ENCODE assay signal across 33 cellular contexts in the genomic region with DNA sequence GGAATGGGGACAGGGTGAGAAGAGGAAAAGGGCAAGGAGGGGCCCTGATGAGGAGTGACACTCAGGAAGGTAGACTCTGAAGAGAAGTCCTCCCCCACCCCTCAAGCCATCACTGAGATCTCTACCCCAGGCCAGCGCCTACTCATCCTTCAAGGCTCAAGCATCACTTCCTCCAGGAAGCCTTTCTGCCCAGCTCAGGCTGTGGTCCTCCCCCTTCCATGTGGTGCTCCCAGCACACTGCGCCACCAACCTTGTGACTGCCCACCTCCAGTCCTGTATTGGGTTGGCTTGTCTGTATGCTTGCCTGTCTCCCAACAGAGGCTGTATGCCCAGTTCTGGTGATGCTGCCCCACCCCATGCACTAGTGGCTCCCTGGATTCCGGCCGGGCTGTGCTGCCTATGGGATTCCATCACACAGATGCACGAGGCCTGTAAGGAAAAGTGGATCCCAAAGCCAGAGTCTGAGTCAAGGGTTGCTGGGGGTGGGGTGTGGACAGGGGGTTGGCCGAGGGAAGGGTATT.
"Had no signal": no experiment of that assay in that cellular context is flagged by ENCODE, and none has a peak within 500 bp of the region (broad histone marks: within the 10 kb centered on the region; RNA-seq: fewer than 3 reads in every experiment).

No MANE protein-coding gene starts in this region.

- H3K27ac Mint-ChIP-seq: activated CD4-positive, alpha-beta memory T cell treated with anti-CD3 and anti-CD28 coated beads, Interleukin-2, amount 10 ng/mL, durations not matched to agents 7 days and 5 days; activated CD8-positive, alpha-beta memory T cell treated with anti-CD3 and anti-CD28 coated beads, Interleukin-2, amount 10 ng/mL, durations not matched to agents 7 days and 5 days; activated naive CD8-positive, alpha-beta T cell treated with anti-CD3 and anti-CD28 coated beads for 36 hours; IgD-negative memory B cell had no signal

- H3K4me3 ChIP-seq: ascending aorta, cardiac muscle cell, Peyer's patch, SJSA1 had no signal

- H3K4me1 ChIP-seq: ascending aorta had no signal

- H3K9me3 Mint-ChIP-seq: activated CD4-positive, alpha-beta memory T cell treated with anti-CD3 and anti-CD28 coated beads, Interleukin-2, amount 10 ng/mL, durations not matched to agents 7 days and 5 days; activated naive CD8-positive, alpha-beta T cell treated with anti-CD3 and anti-CD28 coated beads for 36 hours; central memory CD8-positive, alpha-beta T cell; IgD-negative memory B cell had no signal

- H3K36me3 Mint-ChIP-seq: activated CD8-positive, alpha-beta memory T cell treated with anti-CD3 and anti-CD28 coated beads, Interleukin-2, amount 10 ng/mL, durations not matched to agents 7 days and 5 days; activated naive CD8-positive, alpha-beta T cell treated with anti-CD3 and anti-CD28 coated beads for 36 hours had no signal

- H3K27me3 Mint-ChIP-seq: central memory CD8-positive, alpha-beta T cell; IgD-negative memory B cell had no signal

- H3K4me3 Mint-ChIP-seq: activated CD4-positive, alpha-beta memory T cell treated with anti-CD3 and anti-CD28 coated beads, Interleukin-2, amount 10 ng/mL, durations not matched to agents 7 days and 5 days; activated CD8-positive, alpha-beta memory T cell treated with anti-CD3 and anti-CD28 coated beads, Interleukin-2, amount 10 ng/mL, durations not matched to agents 7 days and 5 days; activated naive CD8-positive, alpha-beta T cell treated with anti-CD3 and anti-CD28 coated beads for 36 hours; central memory CD8-positive, alpha-beta T cell; IgD-negative memory B cell; T-helper 17 cell had no signal

- H3K36me3 ChIP-seq: ascending aorta, cardiac muscle cell, Peyer's patch, SJSA1 had no signal

- H3K27me3 ChIP-seq: ascending aorta, cardiac muscle cell, Peyer's patch, SJSA1 had no signal

- H3K4me2 ChIP-seq: SK-N-SH had no signal

- H3K9me3 ChIP-seq: ascending aorta, Peyer's patch, SJSA1, SK-N-SH had no signal

- ATAC-seq: activated CD4-positive, CD25-positive, alpha-beta regulatory T cell treated with anti-CD3 and anti-CD28 coated beads, Interleukin-2, amount 50 U/mL, for 24 hours; activated CD8-positive, alpha-beta memory T cell treated with anti-CD3 and anti-CD28 coated beads, Interleukin-2, amount 10 ng/mL, durations not matched to agents 7 days and 5 days; T-helper 17 cell had no signal

- H3K27ac ChIP-seq: ascending aorta, cardiac muscle cell, Peyer's patch, SJSA1 had no signal

- H3K9ac ChIP-seq: SK-N-SH had no signal

- DNase-seq: activated CD4-positive, alpha-beta memory T cell treated with anti-CD3 and anti-CD28 coated beads, Interleukin-2, amount 10 ng/mL, durations not matched to agents 7 days and 5 days; activated CD4-positive, alpha-beta T cell treated with anti-CD3 and anti-CD28 coated beads for 4 hours; activated CD4-positive, alpha-beta T cell treated with anti-CD3 and anti-CD28 coated beads, Interleukin-2, amount 50 U/mL, for 1 hour; activated CD8-positive, alpha-beta memory T cell treated with anti-CD3 and anti-CD28 coated beads for 24 hours; activated CD8-positive, alpha-beta memory T cell treated with anti-CD3 and anti-CD28 coated beads, Interleukin-2, amount 10 ng/mL, durations not matched to agents 7 days and 5 days; activated CD8-positive, alpha-beta memory T cell treated with anti-CD3 and anti-CD28 coated beads, Interleukin-2, amount 50 U/mL, for 48 hours; activated effector memory CD4-positive, alpha-beta T cell treated with anti-CD3 and anti-CD28 coated beads, Interleukin-2, amount 50 U/mL, for 16 hours; activated naive CD4-positive, alpha-beta T cell; activated naive CD4-positive, alpha-beta T cell treated with anti-CD3 and anti-CD28 coated beads, Interleukin-2, amount 50 U/mL, for 16 hours; activated naive CD8-positive, alpha-beta T cell treated with anti-CD3 and anti-CD28 coated beads for 36 hours; activated T-cell treated with anti-CD3 and anti-CD28 coated beads, Interleukin-2, amount 50 U/mL, for 48 hours; amygdala; KG1; MM.1S; NCI-H1048; NCI-H1105 treated with DMSO at 0.1 percent for 48 hours; NCI-H1436; NCI-H1694; NCI-H1930; NCI-H2081 treated with DMSO at 0.1 percent for 48 hours; NCI-H226; NCI-H524 treated with DMSO at 0.1 percent for 48 hours; Peyer's patch; RPMI8226; SHP77 treated with DMSO at 0.1 percent for 48 hours; SK-N-SH; T-helper 17 cell had no signal
